In genomic region chr6:138970856-138971425, GRCh38 we compare ENCODE assay signal across 8 cellular contexts. TPM values are rescaled to one million over a fixed set of nuclear protein-coding genes. Genes with fewer than 3 reads are reported as not detected.
A peak's percentile ranks its signal among the peaks of the same experiment; 100 is the strongest.
DNase-seq lines count a peak whose midpoint lies in the region; ATAC-seq and TF ChIP-seq lines count a peak whose summit lies in the region.

No MANE protein-coding gene starts in this region.

- peak; percentile 77 for DNase-seq in GM03348 (ENCODE audit: low spot score)
- DNase-seq in HT1080 (ENCODE audit: low read depth): peak; percentile 94
- DNase-seq in dedifferentiated amniotic fluid mesenchymal stem cell (ENCODE audit: extremely low spot score): peak; percentile 43
- no peak for DNase-seq in GM10248 (ENCODE audit: extremely low spot score)
- no peak for DNase-seq in ecto neural progenitor cell (ENCODE audit: low spot score)
- DNase-seq in NCI-H2227 (lab: John Stamatoyannopoulos, UW; ENCODE audit: unreplicated experiment): no peak

- H3K4me1 ChIP-seq in neuron (ENCODE audit: insufficient read depth, low read length): peaks cover 38% of the 10 kb centered on the region

- POLR2A ChIA-PET in GM10248 (lab: Yijun Ruan, JAX): no interaction called here

- TF ChIP-seq CTCF in GM10248 (IDR thresholded peaks at IDR 0.05; ENCODE audit: control extremely low read depth, extremely low read depth, low read depth, missing control alignments): no peak

- no peaks in the 10 kb centered on the region for H3K9me3 ChIP-seq in neuron (ENCODE audit: low read length)

- no peaks in the 10 kb centered on the region for H3K36me3 ChIP-seq in neuron (ENCODE audit: insufficient read depth, low read length)

- ATAC-seq in GM18519 (IDR thresholded peaks at IDR 0.05; ENCODE audit: low FRiP score, unreplicated experiment): no peak

- no peak overlapping the region for H2AFZ ChIP-seq in neuron (ENCODE audit: low read depth, low read length)

- H3K27me3 ChIP-seq in neuron (ENCODE audit: insufficient read depth, low read length): no peaks in the 10 kb centered on the region

- CTCF ChIA-PET in GM10248 (lab: Yijun Ruan, JAX): interaction anchor here (1.2 to 5.9 kb wide), 6 partner anchors 14 to 155 kb away, joined by 3 to 50 read pairs (median 6); partner anchors contain the start of gene REPS1

- peak overlapping the region; percentile 6 for H3K4me3 ChIP-seq in neuron (ENCODE audit: low read length)

RNA-seq across cellular contexts. Expression of gene REPS1, which starts 17.1 kb away (rescaled TPM):
- total RNA-seq in HT1080 (2014; rRNA removed; shearing (Covaris generic)): 40.6 and 46.9 TPM in 2 replicates
- polyA plus RNA-seq in HT1080 (2015; cell fraction: cytosol; rRNA removed): 35.1 and 36.3 TPM in 2 replicates
- polyA plus RNA-seq in HT1080 (2015; cell fraction: nucleus; rRNA removed): 38.6 and 63.3 TPM in 2 replicates

RNA-seq across cellular contexts. Expression of gene ABRACL, which starts 57.6 kb away (rescaled TPM):
- 64.3 and 67.0 TPM in 2 replicates for total RNA-seq in HT1080 (2014; rRNA removed; shearing (Covaris generic))
- 51.8 and 55.6 TPM in 2 replicates for polyA plus RNA-seq in HT1080 (2015; cell fraction: cytosol; rRNA removed)
- 20.8 and 26.5 TPM in 2 replicates for polyA plus RNA-seq in HT1080 (2015; cell fraction: nucleus; rRNA removed)

Comparison
In these comparisons a context has a peak if more than half of its experiments do, and no peak if none do; other contexts are left out.
1. DNase-seq: peak in GM03348 (single experiment), HT1080 (single experiment) and dedifferentiated amniotic fluid mesenchymal stem cell (single experiment); none in GM10248 (single experiment), ecto neural progenitor cell (single experiment) and NCI-H2227 (single experiment).